In genomic region chr5:110045153-110045552, GRCh38 we compare ENCODE assay signal across 18 cellular contexts.
DNase-seq lines count a peak whose midpoint lies in the region; ATAC-seq and TF ChIP-seq lines count a peak whose summit lies in the region.
"Had no signal": no experiment of that assay in that cellular context is flagged by ENCODE, and none has a peak within 500 bp of the region (broad histone marks: within the 10 kb centered on the region; RNA-seq: fewer than 3 reads in every experiment).

No MANE protein-coding gene starts in this region.

- no peak overlapping the region for H3K4me3 ChIP-seq in AG04449 (ENCODE audit: low read depth, low read length)
- no peak overlapping the region for H3K4me3 ChIP-seq in HCT116 (replicated peaks in 1 of 2; ENCODE audit: low read depth in 1 of 2, low read length in 2 of 2)
- no peak overlapping the region for H3K4me3 ChIP-seq in fibroblast of villous mesenchyme (ENCODE audit: low read depth, low read length)
- H3K4me3 ChIP-seq: prostate gland, thyroid gland had no signal

- TF ChIP-seq RAD21 in HCT116 (IDR thresholded peaks at IDR 0.05; ENCODE audit: low read depth), result peak; percentile 33

- RAD21 ChIA-PET in HCT116 (lab: Charles Lee; ENCODE audit: low non-redundant PET in 1 of 2, low total read pairs in 2 of 2, uncharacterized antibody in 2 of 2, unreplicated experiment in 2 of 2), result no interaction called here

- TF ChIP-seq POLR2A in HCT116 (IDR thresholded peaks at IDR 0.05; ENCODE audit: borderline replicate concordance, extremely low read depth, insufficient read depth, insufficient read length), result no peak

- H3K27ac ChIP-seq in HCT116 (ENCODE audit: low read depth, low read length), result no peak overlapping the region
- H3K27ac ChIP-seq: prostate gland, thyroid gland had no signal

- H3K9me3 ChIP-seq in HCT116 (ENCODE audit: control insufficient read depth in 1 of 2, insufficient read depth in 1 of 2, low read depth in 1 of 2, low read length in 2 of 2), result no peaks in the 10 kb centered on the region
- H3K9me3 ChIP-seq: prostate gland, thyroid gland had no signal

- ATAC-seq in HCT116 (no peak), GM18861 (IDR thresholded peaks at IDR 0.05; ENCODE audit: unreplicated experiment) (no peak), HG03139 (IDR thresholded peaks at IDR 0.05; ENCODE audit: unreplicated experiment) (no peak), GM19328 (IDR thresholded peaks at IDR 0.05; ENCODE audit: unreplicated experiment) (no peak)
- ATAC-seq: effector memory CD8-positive, alpha-beta T cell had no signal

- no peaks in the 10 kb centered on the region for H3K79me2 ChIP-seq in HCT116 (ENCODE audit: insufficient read depth, low read length)

- intact Hi-C loops in HCT116 (cut with micrococcal nuclease), result no loop called here

- TF ChIP-seq CTCF in AG04449 (IDR thresholded peaks at IDR 0.05; ENCODE audit: insufficient read depth, low read length, missing control alignments) (no peak), HCT116 (IDR thresholded peaks at IDR 0.05 in 2 of 3, conservative IDR thresholded peaks at IDR 0.05 in 1 of 3; ENCODE audit: borderline replicate concordance in 1 of 3, insufficient read depth in 1 of 3, low read depth in 2 of 3, low read length in 2 of 3) (0 out of 6 replicates have a peak, but pooled peaks of 1 of the 3 experiments have one; percentile 7), fibroblast of villous mesenchyme (IDR thresholded peaks at IDR 0.05; ENCODE audit: insufficient read depth, low read depth, low read length) (peak; percentile 34)

- H3K27me3 ChIP-seq in HCT116 (ENCODE audit: insufficient read depth, low read length), result no peaks in the 10 kb centered on the region; the same call in 1 of the 2 replicates
- H3K27me3 ChIP-seq: thyroid gland had no signal

- CTCF ChIA-PET in AG04449 (lab: Yijun Ruan, JAX), result interaction anchor here (0.8 to 1.2 kb wide), 5 partner anchors 12 to 578 kb away, joined by 3 read pairs; no protein-coding TSS in a partner anchor
- CTCF ChIA-PET in HCT116 (lab: Charles Lee), result interaction anchor here (1.1 to 1.2 kb wide), 2 partner anchors 288 to 369 kb away, joined by 5 read pairs; no protein-coding TSS in a partner anchor

- BruUV-seq in HCT116 (replicated peaks; lab: Mats Ljungman, UMichigan), result no TSS peak

- POLR2A ChIA-PET in AG04449 (lab: Yijun Ruan, JAX) (no interaction called here), HCT116 (lab: Charles Lee) (no interaction called here)

- no peaks in the 10 kb centered on the region for H3K36me3 ChIP-seq in HCT116 (ENCODE audit: control insufficient read depth in 1 of 2, insufficient read depth in 2 of 2, low read length in 2 of 2)
- H3K36me3 ChIP-seq: prostate gland, thyroid gland had no signal

- no peak overlapping the region for H3K9ac ChIP-seq in HCT116 (ENCODE audit: low read length)

- DNase-seq in AG04449 (ENCODE audit: low read depth, low spot score), result peak; percentile 24
- no peak for DNase-seq in HCT116 (ENCODE audit: low read depth, low spot score)
- peak; percentile 49 for DNase-seq in amniotic epithelial cell (ENCODE audit: low read depth)
- DNase-seq in fibroblast of villous mesenchyme (ENCODE audit: low read depth), result peak; percentile 35
- DNase-seq in GM19238 (ENCODE audit: insufficient read length, low spot score), result no peak
- DNase-seq: activated CD4-positive, alpha-beta T cell treated with anti-CD3 and anti-CD28 coated beads, Interleukin-2, amount 10 ng/mL, durations not matched to agents 7 days and 5 days; AML-193; anterior cingulate cortex; DMS53; effector memory CD8-positive, alpha-beta T cell; head of caudate nucleus; NCI-H1092 treated with DMSO at 0.1 percent for 48 hours; NCI-H226; thyroid gland had no signal

- no peak overlapping the region for H3K4me2 ChIP-seq in HCT116 (ENCODE audit: low read length)

- H3K9me2 ChIP-seq in HCT116 (ENCODE audit: insufficient read depth), result no peaks in the 10 kb centered on the region

- H2AFZ ChIP-seq in HCT116 (ENCODE audit: low read depth, low read length, poor library complexity, severe bottlenecking), result no peak overlapping the region

- H3K4me1 ChIP-seq in HCT116 (ENCODE audit: control insufficient read depth in 1 of 2, insufficient read depth in 2 of 2, low read length in 2 of 2), result no peaks in the 10 kb centered on the region
- H3K4me1 ChIP-seq: prostate gland, thyroid gland had no signal

- no peaks in the 10 kb centered on the region for H4K20me1 ChIP-seq in HCT116 (ENCODE audit: insufficient read depth)

TF ChIP-seq in HCT116, 20 proteins besides CTCF, POLR2A, EP300 and RAD21:
- no peak for TF ChIP-seq CBX3 (IDR thresholded peaks at IDR 0.05; ENCODE audit: low read depth)
- no peak for TF ChIP-seq SP1 (IDR thresholded peaks at IDR 0.05; ENCODE audit: low read depth)
- no peak for TF ChIP-seq ZBTB33 (IDR thresholded peaks at IDR 0.05; ENCODE audit: extremely low read depth, insufficient replicate concordance, low read length)

Comparison
In these comparisons a context has a peak if more than half of its experiments do, and no peak if none do; other contexts are left out.
1. DNase-seq: peak in AG04449 (single experiment), amniotic epithelial cell (single experiment) and fibroblast of villous mesenchyme (single experiment); none in HCT116 (single experiment) and GM19238 (single experiment).